Comparison of ENCODE assay signal across 23 cellular contexts in the genomic region with DNA sequence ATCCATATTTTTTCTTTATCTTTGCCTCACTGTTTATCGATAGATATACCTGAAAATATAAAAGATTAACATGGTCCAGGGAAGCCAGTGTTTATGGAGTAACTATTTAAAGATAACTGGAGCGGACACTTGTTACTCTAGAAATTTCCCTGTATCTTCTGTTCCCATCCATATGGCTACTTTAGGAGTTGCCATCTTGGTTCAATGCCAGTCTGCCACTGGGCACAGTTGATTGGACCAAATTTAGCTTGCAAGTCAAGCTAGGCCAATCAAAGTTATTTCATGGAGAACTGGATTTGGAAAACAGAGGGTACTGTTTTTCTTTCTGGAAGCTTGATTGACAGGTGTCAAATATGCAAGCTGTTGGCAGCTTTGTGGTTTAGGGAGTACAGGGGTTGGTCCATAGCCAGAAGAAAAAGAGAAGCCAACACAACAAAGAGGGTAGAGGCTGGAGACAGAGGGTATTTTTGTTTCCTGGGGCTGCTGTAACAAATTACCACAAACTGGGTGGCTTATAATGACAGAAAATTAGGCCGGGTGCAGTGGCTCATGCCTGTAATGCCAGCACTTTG.
"Had no signal": no experiment of that assay in that cellular context is flagged by ENCODE, and none has a peak within 500 bp of the region (broad histone marks: within the 10 kb centered on the region; RNA-seq: fewer than 3 reads in every experiment).

No MANE protein-coding gene starts in this region.

- ATAC-seq: activated CD8-positive, alpha-beta T cell treated with anti-CD3 and anti-CD28 coated beads, Interleukin-2, amount 10 ng/mL, durations not matched to agents 7 days and 5 days; effector memory CD8-positive, alpha-beta T cell; left ventricle myocardium superior had no signal

- H3K4me3 ChIP-seq: adrenal gland, colonic mucosa, dorsolateral prefrontal cortex, esophagus muscularis mucosa, ovary, prostate gland, skin epidermis, tibial artery had no signal

- H3K27ac ChIP-seq: adrenal gland, colonic mucosa, dorsolateral prefrontal cortex, esophagus muscularis mucosa, neutrophil, ovary, prostate gland, skin epidermis, tibial artery had no signal

- H3K9me3 ChIP-seq: adrenal gland, colonic mucosa, esophagus muscularis mucosa, neutrophil, ovary, prostate gland, tibial artery had no signal

- H3K4me1 ChIP-seq: adrenal gland, prostate gland, tibial artery had no signal

- H3K27me3 ChIP-seq: adrenal gland, colonic mucosa, dorsolateral prefrontal cortex, esophagus muscularis mucosa, neutrophil, ovary, tibial artery had no signal

- DNase-seq: activated CD4-positive, alpha-beta T cell treated with anti-CD3 and anti-CD28 coated beads for 1 hour; activated CD4-positive, alpha-beta T cell treated with anti-CD3 and anti-CD28 coated beads, Interleukin-2, amount 50 U/mL, for 1 hour; activated CD8-positive, alpha-beta T cell treated with anti-CD3 and anti-CD28 coated beads, Interleukin-2, amount 10 ng/mL, durations not matched to agents 7 days and 5 days; activated naive CD4-positive, alpha-beta T cell; activated T-cell treated with anti-CD3 and anti-CD28 coated beads, Interleukin-2, amount 50 U/mL, for 24 hours; adrenal gland; central memory CD4-positive, alpha-beta T cell; colonic mucosa; effector memory CD8-positive, alpha-beta T cell; head of caudate nucleus; hypothalamus; left ventricle myocardium superior; mammary epithelial cell; midbrain; ovary; stimulated activated CD4-positive, alpha-beta T cell treated with anti-CD3 and anti-CD28 coated beads, Interleukin-1b, Interleukin-23, amount 100 ng/mL, for 48 hours; T-helper 9 cell; tibial artery had no signal

- H3K36me3 ChIP-seq: adrenal gland, colonic mucosa, esophagus muscularis mucosa, neutrophil, ovary, prostate gland, tibial artery had no signal
